In genomic region chr6:101395345-101395744, GRCh38 we compare ENCODE assay signal across 13 cellular contexts. TPM values are rescaled to one million over a fixed set of nuclear protein-coding genes. Genes with fewer than 3 reads are reported as not detected.
DNase-seq lines count a peak whose midpoint lies in the region; ATAC-seq, FAIRE-seq and TF ChIP-seq lines count a peak whose summit lies in the region.
"Had no signal": no experiment of that assay in that cellular context is flagged by ENCODE, and none has a peak within 500 bp of the region (broad histone marks: within the 10 kb centered on the region; RNA-seq: fewer than 3 reads in every experiment).

No MANE protein-coding gene starts in this region.

- no peak for TF ChIP-seq POLR2A in tibial nerve (IDR thresholded peaks at IDR 0.05)
- TF ChIP-seq POLR2A in HepG2 (IDR thresholded peaks at IDR 0.05; ENCODE audit: insufficient read depth in 1 of 2, low read depth in 2 of 2, low read length in 2 of 2): no peak

- H3K4me3 Mint-ChIP-seq in glutamatergic neuron (ENCODE audit: unreplicated experiment): peak overlapping the region; percentile 95
- H3K4me3 Mint-ChIP-seq in activated T-helper 1 cell treated with anti-CD3 and anti-CD28 coated beads, Interleukin-12 subunit alpha, Interleukin-12 subunit beta, Interleukin-2, Interleukin-4 antibody, amounts not matched to agents 30 ng/mL and 10 ng/mL and 1 ng/mL, durations not matched to agents 14 hours and 24 hours and 36 hours: no peak overlapping the region
- H3K4me3 Mint-ChIP-seq: stimulated activated memory B cell treated with anti-CD40 and anti-IgM and Interleukin-4, amounts not matched to agents 10 μg/mL and 1 μg/mL and 100 μg/mL, for 72 hours had no signal

- no peak for FAIRE-seq in HepG2 (lab: Jason Lieb, UNC)

- H2AFZ ChIP-seq in HepG2 (ENCODE audit: low read length): no peak overlapping the region
- H2AFZ ChIP-seq: parathyroid adenoma had no signal

- peak; percentile 39 for DNase-seq in HCEC 1CT
- DNase-seq in Panc1 (ENCODE audit: low read depth, low spot score): no peak
- no peak for DNase-seq in glutamatergic neuron
- no peak for DNase-seq in activated T-helper 1 cell treated with anti-CD3 and anti-CD28 coated beads, Interleukin-12 subunit alpha, Interleukin-12 subunit beta, Interleukin-2, Interleukin-4 antibody, amounts not matched to agents 30 ng/mL and 10 ng/mL and 1 ng/mL, durations not matched to agents 14 hours and 24 hours and 36 hours (ENCODE audit: low spot score)
- no peak for DNase-seq in tibial nerve (ENCODE audit: low spot score in 2 of 2)
- no peak for DNase-seq in HepG2 (ENCODE audit: low spot score)
- DNase-seq: activated gamma-delta T cell; NCI-H146; stimulated activated CD4-positive, alpha-beta T cell treated with anti-CD3 and anti-CD28 coated beads, Interleukin-1b, Interleukin-23, amount 100 ng/mL, for 48 hours had no signal

- no peaks in the 10 kb centered on the region for H3K36me3 ChIP-seq in Panc1 (ENCODE audit: control insufficient read depth, insufficient read depth, low read length)
- peaks cover 0 to 5% (median 0%) of the 10 kb centered on the region in 3 donors for H3K36me3 ChIP-seq in tibial nerve
- H3K36me3 ChIP-seq in HepG2 (replicated peaks in 1 of 2; ENCODE audit: control insufficient read depth in 1 of 2, insufficient read depth in 2 of 2, low read length in 2 of 2): no peaks in the 10 kb centered on the region

- TF ChIP-seq EP300 in tibial nerve (IDR thresholded peaks at IDR 0.05): no peak
- no peak for TF ChIP-seq EP300 in HepG2 (IDR thresholded peaks at IDR 0.05; ENCODE audit: low read depth in 2 of 2, low read length in 2 of 2)
- TF ChIP-seq EP300 in HepG2 (CRISPR knock-in tag; IDR thresholded peaks at IDR 0.05; ENCODE audit: borderline replicate concordance): no peak

- POLR2A ChIA-PET in Panc1 (lab: Charles Lee): interaction anchor here (0.6 kb wide), 1 partner anchor 158 kb away, joined by 4 read pairs; no protein-coding TSS in a partner anchor
- POLR2A ChIA-PET in HepG2 (lab: Yijun Ruan, JAX): no interaction called here

- H3K27ac ChIP-seq in C4-2B: no peak overlapping the region
- no peak overlapping the region for H3K27ac ChIP-seq in Panc1 (ENCODE audit: low read length)
- H3K27ac ChIP-seq in tibial nerve: no peak overlapping the region
- no peak overlapping the region for H3K27ac ChIP-seq in HepG2 (ENCODE audit: extremely low read length, insufficient read depth, low read length)
- H3K27ac ChIP-seq: parathyroid adenoma had no signal

- in situ Hi-C loops in Panc1 (cut with HindIII; ENCODE audit: low pct_unique_long_range_greater_than_20kb, low sequenced_read_pairs): no loop called here
- in situ Hi-C loops in HepG2 (cut with HindIII; ENCODE audit: extremely low pct_ligation_motif_present, low pct_unique_long_range_greater_than_20kb): no loop called here

- peaks cover 38% of the 10 kb centered on the region for H3K4me1 Mint-ChIP-seq in glutamatergic neuron (ENCODE audit: low read depth, unreplicated experiment)
- no peaks in the 10 kb centered on the region for H3K4me1 Mint-ChIP-seq in activated T-helper 1 cell treated with anti-CD3 and anti-CD28 coated beads, Interleukin-12 subunit alpha, Interleukin-12 subunit beta, Interleukin-2, Interleukin-4 antibody, amounts not matched to agents 30 ng/mL and 10 ng/mL and 1 ng/mL, durations not matched to agents 14 hours and 24 hours and 36 hours (ENCODE audit: low read depth)

- H3K27ac Mint-ChIP-seq in glutamatergic neuron (ENCODE audit: unreplicated experiment): no peak overlapping the region
- no peak overlapping the region for H3K27ac Mint-ChIP-seq in activated T-helper 1 cell treated with anti-CD3 and anti-CD28 coated beads, Interleukin-12 subunit alpha, Interleukin-12 subunit beta, Interleukin-2, Interleukin-4 antibody, amounts not matched to agents 30 ng/mL and 10 ng/mL and 1 ng/mL, durations not matched to agents 14 hours and 24 hours and 36 hours
- H3K27ac Mint-ChIP-seq: stimulated activated memory B cell treated with anti-CD40 and anti-IgM and Interleukin-4, amounts not matched to agents 10 μg/mL and 1 μg/mL and 100 μg/mL, for 72 hours had no signal

- H3K79me2 ChIP-seq in HepG2 (ENCODE audit: insufficient read depth, low read length): no peaks in the 10 kb centered on the region
- H3K79me2 ChIP-seq: parathyroid adenoma had no signal

- H3K4me3 ChIP-seq in Panc1 (ENCODE audit: low read depth in 2 of 2, low read length in 2 of 2) (peak overlapping the region; percentile 23 to 58; a peak in 2 of 4 replicates), tibial nerve (no peak overlapping the region), HepG2 (replicated peaks in 1 of 3; ENCODE audit: insufficient read depth in 1 of 3, low read depth in 2 of 3, low read length in 3 of 3) (no peak overlapping the region)

- H3K36me3 Mint-ChIP-seq in glutamatergic neuron (ENCODE audit: unreplicated experiment): peaks cover 4% of the 10 kb centered on the region
- H3K36me3 Mint-ChIP-seq in activated T-helper 1 cell treated with anti-CD3 and anti-CD28 coated beads, Interleukin-12 subunit alpha, Interleukin-12 subunit beta, Interleukin-2, Interleukin-4 antibody, amounts not matched to agents 30 ng/mL and 10 ng/mL and 1 ng/mL, durations not matched to agents 14 hours and 24 hours and 36 hours (ENCODE audit: low read depth): no peaks in the 10 kb centered on the region
- H3K36me3 Mint-ChIP-seq: stimulated activated memory B cell treated with anti-CD40 and anti-IgM and Interleukin-4, amounts not matched to agents 10 μg/mL and 1 μg/mL and 100 μg/mL, for 72 hours had no signal

- no TSS peak for BruUV-seq in Panc1 (replicated peaks; lab: Mats Ljungman, UMichigan)
- BruUV-seq in HepG2 (replicated peaks; lab: Mats Ljungman, UMichigan): no TSS peak

- CTCF ChIA-PET in Panc1 (lab: Charles Lee) (no interaction called here), HepG2 (lab: Yijun Ruan, JAX; ENCODE audit: low intra/inter-chr PET ratio, low total read pairs) (no interaction called here)

- H3K27me3 Mint-ChIP-seq in glutamatergic neuron (ENCODE audit: unreplicated experiment): peaks cover 14% of the 10 kb centered on the region
- peaks cover 42% of the 10 kb centered on the region for H3K27me3 Mint-ChIP-seq in activated T-helper 1 cell treated with anti-CD3 and anti-CD28 coated beads, Interleukin-12 subunit alpha, Interleukin-12 subunit beta, Interleukin-2, Interleukin-4 antibody, amounts not matched to agents 30 ng/mL and 10 ng/mL and 1 ng/mL, durations not matched to agents 14 hours and 24 hours and 36 hours (ENCODE audit: insufficient read depth)

- H3K4me1 ChIP-seq in Panc1 (ENCODE audit: control insufficient read depth, insufficient read depth, low read length): peaks cover 7% of the 10 kb centered on the region
- peaks cover 0 to 25% (median 5%) of the 10 kb centered on the region in 4 donors for H3K4me1 ChIP-seq in tibial nerve
- H3K4me1 ChIP-seq in HepG2 (ENCODE audit: insufficient read depth, low read length): no peaks in the 10 kb centered on the region
- H3K4me1 ChIP-seq: parathyroid adenoma had no signal

- TF ChIP-seq RAD21 in HepG2 (CRISPR knock-in tag; IDR thresholded peaks at IDR 0.05): no peak

- no peaks in the 10 kb centered on the region for H4K20me1 ChIP-seq in HepG2 (ENCODE audit: insufficient read depth, low read length)

- peak; percentile 36 for TF ChIP-seq CTCF in C4-2B (conservative IDR thresholded peaks at IDR 0.05)
- peak; percentile 42; the same call in 1 of the 2 replicates for TF ChIP-seq CTCF in Panc1 (IDR thresholded peaks at IDR 0.05)
- peak; percentile 32 for TF ChIP-seq CTCF in glutamatergic neuron (IDR thresholded peaks at IDR 0.05; ENCODE audit: partially characterized antibody, unreplicated experiment)
- no peak for TF ChIP-seq CTCF in tibial nerve (IDR thresholded peaks at IDR 0.05)
- TF ChIP-seq CTCF in HepG2 (CRISPR knock-in tag; IDR thresholded peaks at IDR 0.05): no peak

- ATAC-seq in Panc1 (no peak), HepG2 (no peak)
- ATAC-seq: stimulated activated memory B cell treated with anti-CD40 and anti-IgM and Interleukin-4, amounts not matched to agents 10 μg/mL and 1 μg/mL and 100 μg/mL, for 72 hours had no signal

- peaks cover 16% of the 10 kb centered on the region for H3K9me3 Mint-ChIP-seq in glutamatergic neuron (ENCODE audit: unreplicated experiment)
- no peaks in the 10 kb centered on the region for H3K9me3 Mint-ChIP-seq in activated T-helper 1 cell treated with anti-CD3 and anti-CD28 coated beads, Interleukin-12 subunit alpha, Interleukin-12 subunit beta, Interleukin-2, Interleukin-4 antibody, amounts not matched to agents 30 ng/mL and 10 ng/mL and 1 ng/mL, durations not matched to agents 14 hours and 24 hours and 36 hours

- no peak overlapping the region for H3K4me2 ChIP-seq in HepG2 (ENCODE audit: low read depth, low read length)

- H3K9me3 ChIP-seq in Panc1 (ENCODE audit: control insufficient read depth, insufficient read depth, low read depth, low read length) (no peaks in the 10 kb centered on the region), tibial nerve (no peaks in the 10 kb centered on the region), HepG2 (ENCODE audit: low read length) (no peaks in the 10 kb centered on the region)

- intact Hi-C loops in Panc1 (cut with micrococcal nuclease; ENCODE audit: unreplicated experiment): loop anchor here (10.0 kb wide), 1 partner anchor 281 kb away; no protein-coding TSS in a partner anchor
- intact Hi-C loops in activated T-helper 1 cell treated with anti-CD3 and anti-CD28 coated beads, Interleukin-12 subunit alpha, Interleukin-12 subunit beta, Interleukin-2, Interleukin-4 antibody, amounts not matched to agents 30 ng/mL and 10 ng/mL and 1 ng/mL, durations not matched to agents 14 hours and 24 hours and 36 hours (cut with micrococcal nuclease): loop anchor here (5.0 kb wide), 2 partner anchors 948 to 1783 kb away; no protein-coding TSS in a partner anchor
- intact Hi-C loops in HepG2 (cut with micrococcal nuclease; ENCODE audit: unreplicated experiment): no loop called here

- H3K9ac ChIP-seq in HepG2 (ENCODE audit: insufficient read depth, low read depth, low read length): no peak overlapping the region
- H3K9ac ChIP-seq: parathyroid adenoma had no signal

- H3K27me3 ChIP-seq in Panc1 (ENCODE audit: control insufficient read depth, insufficient read depth, low read length): peaks cover 6% of the 10 kb centered on the region; the same call in 1 of the 2 replicates
- peaks cover 0 to 45% of the 10 kb centered on the region in 2 donors for H3K27me3 ChIP-seq in tibial nerve
- peaks cover 7 to 42% of the 10 kb centered on the region in 2 experiments for H3K27me3 ChIP-seq in HepG2 (ENCODE audit: control insufficient read depth in 1 of 2, insufficient read depth in 2 of 2, low read length in 2 of 2)

RNA-seq across cellular contexts. Expression of gene GRIK2, which starts 1.8 kb away (rescaled TPM):
- total RNA-seq in Panc1 (2021; ENCODE audit: unreplicated experiment) (6.6 TPM), glutamatergic neuron (ENCODE audit: unreplicated experiment) (95.5 TPM), tibial nerve (10 to 100 TPM in 1 of 4 donors, 1 to 10 TPM in 3; 4.7 to 16.2 (median 7.5) TPM), HepG2 (2016; rRNA removed; fragmentation: Illumina TruSeq; extraction: Trizol) (not detected in 2 replicates)
- 2.9 TPM for polyA plus RNA-seq in Panc1 (2012; ENCODE audit: insufficient read length)
- not detected in 2 replicates for total RNA-seq in activated T-helper 1 cell treated with anti-CD3 and anti-CD28 coated beads, Interleukin-12 subunit alpha, Interleukin-12 subunit beta, Interleukin-2, Interleukin-4 antibody, amounts not matched to agents 30 ng/mL and 10 ng/mL and 1 ng/mL, durations not matched to agents 14 hours and 24 hours and 36 hours
- total RNA-seq in HepG2 (2016; cell fraction: cytosol; rRNA removed; fragmentation: Illumina TruSeq; extraction: Trizol; ENCODE audit: low read depth): not detected in 2 replicates
- total RNA-seq in HepG2 (2016; cell fraction: insoluble cytoplasmic fraction; rRNA removed; fragmentation: Illumina TruSeq; extraction: Trizol): not detected in 2 replicates
- total RNA-seq in HepG2 (2016; cell fraction: membrane; rRNA removed; fragmentation: Illumina TruSeq; extraction: Trizol): not detected in 2 replicates
- not detected in 2 replicates for total RNA-seq in HepG2 (2016; cell fraction: nucleus; rRNA removed; fragmentation: Illumina TruSeq; extraction: Trizol)
- polyA plus RNA-seq in HepG2 (2011; rRNA removed): not detected in 2 replicates
- not detected in 2 replicates for polyA plus RNA-seq in HepG2 (2011; cell fraction: cytosol; rRNA removed)
- not detected in 2 replicates for polyA plus RNA-seq in HepG2 (2011; cell fraction: nucleus; rRNA removed)
- polyA plus RNA-seq in HepG2 (2012): not detected in 2 replicates
- polyA plus RNA-seq in HepG2 (2016; cell fraction: cytosol; fragmentation: Illumina TruSeq; extraction: Trizol; ENCODE audit: low read depth): not detected in 2 replicates
- not detected in 2 replicates for polyA plus RNA-seq in HepG2 (2016; cell fraction: insoluble cytoplasmic fraction; fragmentation: Illumina TruSeq; extraction: Trizol; ENCODE audit: low read depth)
- not detected in 2 replicates for polyA plus RNA-seq in HepG2 (2016; cell fraction: membrane; fragmentation: Illumina TruSeq; extraction: Trizol; ENCODE audit: low read depth)
- polyA plus RNA-seq in HepG2 (2016; cell fraction: nucleus; fragmentation: Illumina TruSeq; extraction: Trizol; ENCODE audit: insufficient read depth, low read depth): not detected in 2 replicates
- polyA minus RNA-seq in HepG2 (2011; rRNA and poly(A)+ RNA removed; ENCODE audit: low replicate concordance): 8.3 TPM in 1 of 2 replicates, not detected in the other
- not detected in 2 replicates for polyA minus RNA-seq in HepG2 (2011; cell fraction: cytosol; rRNA and poly(A)+ RNA removed)
- polyA minus RNA-seq in HepG2 (2011; cell fraction: nucleus; rRNA and poly(A)+ RNA removed): not detected in 2 replicates
- total RNA-seq: Daoy had no signal

Comparison
In these comparisons a context has a peak if more than half of its experiments do, and no peak if none do; other contexts are left out.
1. CTCF ChIP-seq: peak in C4-2B (single experiment), Panc1 (single experiment) and glutamatergic neuron (single experiment); none in tibial nerve (0 of 5) and HepG2 (single experiment).
2. H3K4me3 ChIP-seq: peak in Panc1 (2 of 2); none in tibial nerve (0 of 4) and HepG2 (0 of 3).